In genomic region chr10:80196270-80196949, GRCh38 we compare ENCODE assay signal across 8 cellular contexts. TPM values are rescaled to one million over a fixed set of nuclear protein-coding genes. Genes with fewer than 3 reads are reported as not detected.
DNase-seq lines count a peak whose midpoint lies in the region; ATAC-seq and TF ChIP-seq lines count a peak whose summit lies in the region.

No MANE protein-coding gene starts in this region.

- no peaks in the 10 kb centered on the region for H3K9me2 ChIP-seq in Karpas-422 (replicated peaks; ENCODE audit: insufficient read depth, low read length)

- H3K27me3 ChIP-seq in ascending aorta (no peaks in the 10 kb centered on the region), right lobe of liver (no peaks in the 10 kb centered on the region), Karpas-422 (ENCODE audit: low read length) (no peaks in the 10 kb centered on the region)

- peak; percentile 60 for TF ChIP-seq POLR2A in right lobe of liver (IDR thresholded peaks at IDR 0.05)

- H3K36me3 ChIP-seq in ascending aorta (peaks cover 0 to 8% of the 10 kb centered on the region in 2 donors), right lobe of liver (no peaks in the 10 kb centered on the region), Karpas-422 (ENCODE audit: insufficient read depth, low read length) (peaks cover 2% of the 10 kb centered on the region; the same call in 1 of the 2 replicates)

- no peak overlapping the region for H3K9ac ChIP-seq in Karpas-422 (ENCODE audit: low read length)

- no peak overlapping the region for H2AFZ ChIP-seq in Karpas-422 (ENCODE audit: low read length)

- ATAC-seq in GM19043 (IDR thresholded peaks at IDR 0.05; ENCODE audit: low read depth, unreplicated experiment) (peak; percentile 75), HG03095 (IDR thresholded peaks at IDR 0.05; ENCODE audit: unreplicated experiment) (peak; percentile 72), SK-N-SH treated with all-trans-retinoic acid at 6 μM for 48 hours (peak; percentile 59), right lobe of liver (peak; percentile 88 to 95 (median 92))

- peaks cover 99% of the 10 kb centered on the region for H3K79me2 ChIP-seq in Karpas-422 (ENCODE audit: low read length)

- H3K4me2 ChIP-seq in Karpas-422 (ENCODE audit: low read depth, low read length, poor library complexity, severe bottlenecking) = no peak overlapping the region

- peaks cover 0 to 73% of the 10 kb centered on the region in 2 donors for H3K4me1 ChIP-seq in ascending aorta
- peaks cover 2 to 50% (median 22%) of the 10 kb centered on the region in 4 donors for H3K4me1 ChIP-seq in right lobe of liver
- H3K4me1 ChIP-seq in Karpas-422 (ENCODE audit: low read length) = peaks cover 12% of the 10 kb centered on the region

- H3K4me3 ChIP-seq in ascending aorta (no peak overlapping the region), right lobe of liver (peak overlapping the region in 2 of 3 donors; percentile 27 to 43), Karpas-422 (ENCODE audit: low read length) (no peak overlapping the region)

- H3K9me3 ChIP-seq in ascending aorta (no peaks in the 10 kb centered on the region), right lobe of liver (no peaks in the 10 kb centered on the region), Karpas-422 (ENCODE audit: low read length) (peaks cover 3% of the 10 kb centered on the region; the same call in 1 of the 2 replicates)

- WGBS in right lobe of liver (ENCODE audit: insufficient coverage, low coverage, low lambda C conversion rate, missing lambda C conversion rate) = 38% methylated on average over 4 of the region's 8 CpGs

- peak overlapping the region; percentile 96 to 97 for H3K27ac ChIP-seq in ascending aorta
- peak overlapping the region; percentile 86 to 99 (median 98) for H3K27ac ChIP-seq in right lobe of liver
- no peak overlapping the region for H3K27ac ChIP-seq in Karpas-422 (ENCODE audit: low read length)

- intact Hi-C loops in ascending aorta (cut with DNase I) (no loop called here), right lobe of liver (cut with DNase I) (no loop called here)

- 0 out of 2 replicates have a peak, but pooled peaks cover 5% of the 10 kb centered on the region for H4K20me1 ChIP-seq in Karpas-422 (ENCODE audit: insufficient read depth, low read depth, low read length)

- no peak for TF ChIP-seq CTCF in ascending aorta (IDR thresholded peaks at IDR 0.05)
- TF ChIP-seq CTCF in right lobe of liver (IDR thresholded peaks at IDR 0.05) = no peak

- DNase-seq in ascending aorta (ENCODE audit: low spot score in 2 of 2) = peak; percentile 72 to 90
- DNase-seq in right lobe of liver = peak; percentile 84 to 93 (median 89)
- peak; percentile 67 for DNase-seq in stimulated activated naive CD4-positive, alpha-beta T cell treated with Interleukin-2 at 50 U/mL for 16 hours (lab: John Stamatoyannopoulos, UW)
- DNase-seq in Karpas-422 = no peak
- no peak for DNase-seq in NCI-H1417 treated with DMSO at 0.1 percent for 48 hours (lab: John Stamatoyannopoulos, UW)

TF ChIP-seq in SK-N-SH treated with all-trans-retinoic acid at 6 μM for 48 hours, 23 proteins besides CTCF, POLR2A, EP300 and RAD21:
- TF ChIP-seq ZNF8 (CRISPR knock-in tag; IDR thresholded peaks at IDR 0.05) (no peak), POU6F1 (CRISPR knock-in tag; IDR thresholded peaks at IDR 0.05; ENCODE audit: borderline replicate concordance, low read depth) (no peak), SNAI2 (CRISPR knock-in tag; IDR thresholded peaks at IDR 0.05) (no peak), OSR1 (CRISPR knock-in tag; IDR thresholded peaks at IDR 0.05) (no peak), ZFP3 (CRISPR knock-in tag; IDR thresholded peaks at IDR 0.05) (no peak), PATZ1 (CRISPR knock-in tag; IDR thresholded peaks at IDR 0.05; ENCODE audit: borderline replicate concordance) (no peak), CSDC2 (CRISPR knock-in tag; IDR thresholded peaks at IDR 0.05) (no peak), ARNTL (CRISPR knock-in tag; IDR thresholded peaks at IDR 0.05; ENCODE audit: borderline replicate concordance, low read depth) (no peak), ZNF565 (CRISPR knock-in tag; conservative IDR thresholded peaks at IDR 0.05; ENCODE audit: low read depth) (no peak), ESRRG (CRISPR knock-in tag; IDR thresholded peaks at IDR 0.05) (no peak), BACH2 (CRISPR knock-in tag; IDR thresholded peaks at IDR 0.05; ENCODE audit: borderline replicate concordance) (no peak), ZNF70 (CRISPR knock-in tag; IDR thresholded peaks at IDR 0.05) (no peak), CREB5 (CRISPR knock-in tag; IDR thresholded peaks at IDR 0.05; ENCODE audit: low read depth) (no peak), GLIS3 (CRISPR knock-in tag; IDR thresholded peaks at IDR 0.05) (no peak), ZFP30 (CRISPR knock-in tag; IDR thresholded peaks at IDR 0.05) (no peak), ZC3H10 (CRISPR knock-in tag; IDR thresholded peaks at IDR 0.05) (no peak)

RNA-seq across cellular contexts. Expression of gene ANXA11, which starts 8.9 kb away (rescaled TPM):
- total RNA-seq in ascending aorta = 237 TPM
- 100 to 1,000 TPM in 1 of 6 experiments, 10 to 100 TPM in 5; 41.7 to 100 (median 55.6) TPM for total RNA-seq in right lobe of liver
- total RNA-seq in Karpas-422 (2014; rRNA removed; shearing (Covaris generic); ENCODE audit: low replicate concordance) = 56.0 and 88.2 TPM in 2 replicates

Comparison
In these comparisons a context has a peak if more than half of its experiments do, and no peak if none do; other contexts are left out.
1. DNase-seq: peak in ascending aorta (2 of 2), right lobe of liver (3 of 3) and stimulated activated naive CD4-positive, alpha-beta T cell treated with Interleukin-2 at 50 U/mL for 16 hours (single experiment); none in Karpas-422 (single experiment) and NCI-H1417 treated with DMSO at 0.1 percent for 48 hours (single experiment).
2. H3K4me3 ChIP-seq: peak in right lobe of liver (2 of 3); none in ascending aorta (0 of 2) and Karpas-422 (single experiment).
3. Peak in every context shown above with its lines, with median percentiles within 50 percentile points of each other: ATAC-seq.